In genomic region chrX:134603806-134604700, GRCh38 we compare ENCODE assay signal across 11 cellular contexts. TPM values are rescaled to one million over a fixed set of nuclear protein-coding genes. Genes with fewer than 3 reads are reported as not detected.
DNase-seq lines count a peak whose midpoint lies in the region; ATAC-seq and TF ChIP-seq lines count a peak whose summit lies in the region.
"Had no signal": no experiment of that assay in that cellular context is flagged by ENCODE, and none has a peak within 500 bp of the region (broad histone marks: within the 10 kb centered on the region; RNA-seq: fewer than 3 reads in every experiment).

No MANE protein-coding gene starts in this region.

- no peak overlapping the region for H2BK120ac ChIP-seq in neuronal stem cell (ENCODE audit: low read depth, low read length)

- no peak overlapping the region for H3K14ac ChIP-seq in neuronal stem cell (ENCODE audit: low read length)

- H3K27ac ChIP-seq in ectodermal cell (ENCODE audit: insufficient read depth, low read depth, low read length, poor library complexity, severe bottlenecking) (peak overlapping the region; percentile 44), neural progenitor cell (no peak overlapping the region), suprapubic skin (no peak overlapping the region), neuronal stem cell (replicated peaks; ENCODE audit: low read length) (no peak overlapping the region)

- no peaks in the 10 kb centered on the region for H3K79me2 ChIP-seq in neural progenitor cell (ENCODE audit: low read depth)

- H3K36me3 ChIP-seq in ectodermal cell (ENCODE audit: control insufficient read depth, insufficient read depth, low read length) (no peaks in the 10 kb centered on the region), neural progenitor cell (no peaks in the 10 kb centered on the region), suprapubic skin (no peaks in the 10 kb centered on the region), neuronal stem cell (replicated peaks in 1 of 2; ENCODE audit: control insufficient read depth in 2 of 2, insufficient read depth in 2 of 2, low read length in 2 of 2) (no peaks in the 10 kb centered on the region)

- no peak overlapping the region for H3K4me3 ChIP-seq in ectodermal cell (ENCODE audit: insufficient read depth, low read depth, low read length)
- H3K4me3 ChIP-seq in neural progenitor cell, result no peak overlapping the region
- no peak overlapping the region for H3K4me3 ChIP-seq in suprapubic skin
- H3K4me3 ChIP-seq in neuronal stem cell (ENCODE audit: low read length in 2 of 2), result no peak overlapping the region

- ATAC-seq in stimulated activated naive B cell treated with anti-CD40 and anti-IgM and Interleukin-4, amounts not matched to agents 10 μg/mL and 1 μg/mL and 100 μg/mL, for 72 hours (replicated peaks), result no peak
- no peak for ATAC-seq in HG02884 (IDR thresholded peaks at IDR 0.05; ENCODE audit: unreplicated experiment)

- H2BK12ac ChIP-seq in neuronal stem cell (ENCODE audit: low read length), result no peak overlapping the region

- DNase-seq in GM03348 (ENCODE audit: low spot score), result peak; percentile 73
- DNase-seq in NCI-H69 (lab: John Stamatoyannopoulos, UW), result peak; percentile 43
- no peak for DNase-seq in neural progenitor cell (ENCODE audit: low spot score)
- DNase-seq in stimulated activated naive B cell treated with anti-CD40 and anti-IgM and Interleukin-4, amounts not matched to agents 10 μg/mL and 1 μg/mL and 100 μg/mL, for 72 hours, result no peak
- DNase-seq in suprapubic skin (ENCODE audit: low spot score in 2 of 2), result no peak
- no peak for DNase-seq in neuronal stem cell (ENCODE audit: low spot score)
- DNase-seq: H7, T-helper 2 cell had no signal

- H2BK5ac ChIP-seq in neuronal stem cell (ENCODE audit: low read length), result no peak overlapping the region

- H3K4me1 Mint-ChIP-seq in neural progenitor cell, result peaks cover 13% of the 10 kb centered on the region
- H3K4me1 Mint-ChIP-seq in stimulated activated naive B cell treated with anti-CD40 and anti-IgM and Interleukin-4, amounts not matched to agents 10 μg/mL and 1 μg/mL and 100 μg/mL, for 72 hours, result no peaks in the 10 kb centered on the region

- no peak overlapping the region for H3K18ac ChIP-seq in neuronal stem cell (ENCODE audit: low read length)

- H3K9me3 Mint-ChIP-seq in neural progenitor cell, result peaks cover 9% of the 10 kb centered on the region
- peaks cover 0 to 6% of the 10 kb centered on the region in 2 donors for H3K9me3 Mint-ChIP-seq in stimulated activated naive B cell treated with anti-CD40 and anti-IgM and Interleukin-4, amounts not matched to agents 10 μg/mL and 1 μg/mL and 100 μg/mL, for 72 hours

- H2AK5ac ChIP-seq in neuronal stem cell (ENCODE audit: low read depth, low read length), result no peak overlapping the region

- H3K23ac ChIP-seq in neuronal stem cell (ENCODE audit: low read depth, low read length, poor library complexity), result no peak overlapping the region

- H3K9me3 ChIP-seq in ectodermal cell (ENCODE audit: control insufficient read depth, low read length) (no peaks in the 10 kb centered on the region), neural progenitor cell (ENCODE audit: low read depth) (peaks cover 7% of the 10 kb centered on the region), suprapubic skin (no peaks in the 10 kb centered on the region), neuronal stem cell (replicated peaks in 1 of 2; ENCODE audit: control insufficient read depth in 2 of 2, insufficient read depth in 1 of 2, low read depth in 1 of 2, low read length in 2 of 2) (no peaks in the 10 kb centered on the region)

- 73 to 74% methylated on average over 2 of the region's 3 CpGs for WGBS in ectodermal cell, 2 experiments
- WGBS in suprapubic skin, result 63% methylated on average over 3 of the region's 3 CpGs
- WGBS in neuronal stem cell (ENCODE audit: extremely low coverage in 2 of 2, insufficient read length in 2 of 2, insufficient replicate concordance in 1 of 2), 2 donors, result no CpG with 5 or more reads among the region's 3 CpGs

- H3K27me3 Mint-ChIP-seq in neural progenitor cell (ENCODE audit: insufficient read depth, low read depth), result peaks cover 6% of the 10 kb centered on the region
- H3K27me3 Mint-ChIP-seq in stimulated activated naive B cell treated with anti-CD40 and anti-IgM and Interleukin-4, amounts not matched to agents 10 μg/mL and 1 μg/mL and 100 μg/mL, for 72 hours, result peaks cover 0 to 7% of the 10 kb centered on the region in 2 donors

- H2BK15ac ChIP-seq in neuronal stem cell (ENCODE audit: low read length), result no peak overlapping the region

- H3K79me1 ChIP-seq in neuronal stem cell (ENCODE audit: low read depth, low read length), result no peaks in the 10 kb centered on the region

- H3F3A ChIP-seq in neural progenitor cell (ENCODE audit: low read depth), result no peaks in the 10 kb centered on the region

- no peak overlapping the region for H2AFZ ChIP-seq in neural progenitor cell (replicated peaks)
- no peak overlapping the region for H2AFZ ChIP-seq in neuronal stem cell (ENCODE audit: low read length)

- no peak overlapping the region for H4K91ac ChIP-seq in neuronal stem cell (ENCODE audit: low read depth, low read length, poor library complexity)

- no peak for TF ChIP-seq POLR2A in suprapubic skin (IDR thresholded peaks at IDR 0.05)

- H3K36me3 Mint-ChIP-seq in neural progenitor cell, result no peaks in the 10 kb centered on the region
- no peaks in the 10 kb centered on the region for H3K36me3 Mint-ChIP-seq in stimulated activated naive B cell treated with anti-CD40 and anti-IgM and Interleukin-4, amounts not matched to agents 10 μg/mL and 1 μg/mL and 100 μg/mL, for 72 hours

- H4K8ac ChIP-seq in neuronal stem cell (ENCODE audit: low read depth, low read length), result no peak overlapping the region

- no peaks in the 10 kb centered on the region for H3K4me1 ChIP-seq in ectodermal cell (ENCODE audit: control insufficient read depth, insufficient read depth, low read length)
- no peaks in the 10 kb centered on the region for H3K4me1 ChIP-seq in neural progenitor cell
- peaks cover 5% of the 10 kb centered on the region for H3K4me1 ChIP-seq in suprapubic skin
- H3K4me1 ChIP-seq in neuronal stem cell (ENCODE audit: control insufficient read depth in 2 of 2, insufficient read depth in 1 of 2, low read depth in 1 of 2, low read length in 2 of 2), result peaks cover 0 to 3% of the 10 kb centered on the region in 2 donors

- TF ChIP-seq CTCF in neural progenitor cell (IDR thresholded peaks at IDR 0.05) (no peak), suprapubic skin (IDR thresholded peaks at IDR 0.05) (peak in 1 of 2 donors; percentile 14)

- H3K27ac Mint-ChIP-seq in neural progenitor cell, result peak overlapping the region; percentile 43
- no peak overlapping the region for H3K27ac Mint-ChIP-seq in stimulated activated naive B cell treated with anti-CD40 and anti-IgM and Interleukin-4, amounts not matched to agents 10 μg/mL and 1 μg/mL and 100 μg/mL, for 72 hours

- H3K27me3 ChIP-seq in ectodermal cell (ENCODE audit: control insufficient read depth, insufficient read depth, low read length, poor library complexity, severe bottlenecking), result no peaks in the 10 kb centered on the region
- no peaks in the 10 kb centered on the region for H3K27me3 ChIP-seq in neural progenitor cell
- no peaks in the 10 kb centered on the region for H3K27me3 ChIP-seq in suprapubic skin
- no peaks in the 10 kb centered on the region for H3K27me3 ChIP-seq in neuronal stem cell (ENCODE audit: control insufficient read depth in 3 of 3, insufficient read depth in 3 of 3, low read depth in 1 of 3, low read length in 3 of 3)

- no peak overlapping the region for H3K9ac ChIP-seq in neural progenitor cell
- no peak overlapping the region for H3K9ac ChIP-seq in neuronal stem cell (ENCODE audit: low read depth, low read length, poor library complexity)

- TF ChIP-seq EP300 in suprapubic skin (IDR thresholded peaks at IDR 0.05), result no peak

- H3K4me2 ChIP-seq in neural progenitor cell, result no peak overlapping the region
- no peak overlapping the region for H3K4me2 ChIP-seq in neuronal stem cell (ENCODE audit: insufficient read depth, low read length, poor library complexity, severe bottlenecking)

- H4K20me1 ChIP-seq in neural progenitor cell (ENCODE audit: low read depth), result no peaks in the 10 kb centered on the region

- H3K4ac ChIP-seq in neuronal stem cell (ENCODE audit: low read length), result no peak overlapping the region

- H3K4me3 Mint-ChIP-seq in neural progenitor cell, result no peak overlapping the region
- no peak overlapping the region for H3K4me3 Mint-ChIP-seq in stimulated activated naive B cell treated with anti-CD40 and anti-IgM and Interleukin-4, amounts not matched to agents 10 μg/mL and 1 μg/mL and 100 μg/mL, for 72 hours

RNA-seq across cellular contexts. Expression of gene PLAC1, which starts 54.2 kb away (rescaled TPM):
- 1.9 TPM for polyA plus RNA-seq in ectodermal cell (2013, experiment 1 of 4)
- polyA plus RNA-seq in ectodermal cell (2013, experiment 2 of 4), result 0.41 TPM
- 0.48 TPM for polyA plus RNA-seq in ectodermal cell (2013, experiment 3 of 4)
- 0.97 TPM for polyA plus RNA-seq in ectodermal cell (2013, experiment 4 of 4)
- total RNA-seq in neural progenitor cell (ENCODE audit: low replicate concordance) (not detected in 2 replicates), suprapubic skin (not detected)
- 0.15 TPM for polyA plus RNA-seq in neuronal stem cell (2013, experiment 1 of 2)
- 0.18 TPM for polyA plus RNA-seq in neuronal stem cell (2013, experiment 2 of 2)
- polyA plus RNA-seq: adipose tissue had no signal

Comparison
In these comparisons a context has a peak if more than half of its experiments do, and no peak if none do; other contexts are left out.
1. DNase-seq: peak in GM03348 (single experiment) and NCI-H69 (single experiment); none in neural progenitor cell (single experiment), stimulated activated naive B cell treated with anti-CD40 and anti-IgM and Interleukin-4, amounts not matched to agents 10 μg/mL and 1 μg/mL and 100 μg/mL, for 72 hours (single experiment), suprapubic skin (0 of 2) and neuronal stem cell (single experiment).